Comparison of ENCODE assay signal across 8 cellular contexts in genomic region chr11:107689317-107690202, GRCh38. TPM values are rescaled to one million over a fixed set of nuclear protein-coding genes. Genes with fewer than 3 reads are reported as not detected.
DNase-seq lines count a peak whose midpoint lies in the region; ATAC-seq, FAIRE-seq and TF ChIP-seq lines count a peak whose summit lies in the region.

No MANE protein-coding gene starts in this region.

- no peak overlapping the region for H3K9ac ChIP-seq in parathyroid adenoma

- H3K4me1 ChIP-seq in foreskin keratinocyte (no peaks in the 10 kb centered on the region), parathyroid adenoma (no peaks in the 10 kb centered on the region)

- H3K9me3 ChIP-seq in parathyroid adenoma (ENCODE audit: control insufficient read depth, low read length) = no peaks in the 10 kb centered on the region

- H3K4me2 ChIP-seq in parathyroid adenoma (ENCODE audit: low read length) = no peak overlapping the region

- FAIRE-seq in urothelium cell line (lab: Jason Lieb, UNC) = no peak

- DNase-seq in CD1c-positive myeloid dendritic cell (ENCODE audit: extremely low spot score) (peak; percentile 68), GM20000 (ENCODE audit: low spot score) (peak; percentile 54), LHCN-M2 (ENCODE audit: low read depth) (peak; percentile 63), RWPE1 (ENCODE audit: low spot score) (peak; percentile 64), foreskin keratinocyte (no peak), urothelium cell line (ENCODE audit: low spot score) (peak; percentile 63)

- POLR2A ChIA-PET in RWPE1 (lab: Yijun Ruan, JAX; ENCODE audit: low non-redundant PET) = no interaction called here

- H3K27me3 ChIP-seq in foreskin keratinocyte = peaks cover 12% of the 10 kb centered on the region
- no peaks in the 10 kb centered on the region for H3K27me3 ChIP-seq in parathyroid adenoma (ENCODE audit: control insufficient read depth, insufficient read depth, low read length)

- H3K4me3 Mint-ChIP-seq in activated T-helper 17 cell treated with anti-CD3 and anti-CD28 coated beads, Interleukin-2, amount 50 U/mL, for 72 hours = no peak overlapping the region

- no peaks in the 10 kb centered on the region for H3K79me2 ChIP-seq in parathyroid adenoma

- peak; percentile 14 for TF ChIP-seq CTCF in GM20000 (IDR thresholded peaks at IDR 0.05; ENCODE audit: extremely low read depth, missing control alignments)
- TF ChIP-seq CTCF in RWPE1 (conservative IDR thresholded peaks at IDR 0.05; ENCODE audit: low read depth) = peak; percentile 69
- peak; percentile 84 for TF ChIP-seq CTCF in foreskin keratinocyte (conservative IDR thresholded peaks at IDR 0.05)
- TF ChIP-seq CTCF in parathyroid adenoma (IDR thresholded peaks at IDR 0.05) = peak; percentile 47

- no peak overlapping the region for H2AFZ ChIP-seq in parathyroid adenoma

- no peaks in the 10 kb centered on the region for H3K36me3 Mint-ChIP-seq in activated T-helper 17 cell treated with anti-CD3 and anti-CD28 coated beads, Interleukin-2, amount 50 U/mL, for 72 hours (ENCODE audit: low read depth)

- no peaks in the 10 kb centered on the region for H3K36me3 ChIP-seq in parathyroid adenoma (ENCODE audit: control insufficient read depth, insufficient read depth, low read length)

- CTCF ChIA-PET in RWPE1 (lab: Yijun Ruan, JAX) = interaction anchor here (0.5 to 2.6 kb wide), 17 partner anchors 9 to 144 kb away, joined by 3 to 19 read pairs (median 4); no protein-coding TSS in a partner anchor

- no peaks in the 10 kb centered on the region for H3K9me3 Mint-ChIP-seq in activated T-helper 17 cell treated with anti-CD3 and anti-CD28 coated beads, Interleukin-2, amount 50 U/mL, for 72 hours

- no peaks in the 10 kb centered on the region for H3K4me1 Mint-ChIP-seq in activated T-helper 17 cell treated with anti-CD3 and anti-CD28 coated beads, Interleukin-2, amount 50 U/mL, for 72 hours

- no peak overlapping the region for H3K4me3 ChIP-seq in parathyroid adenoma (ENCODE audit: low read depth, low read length)

- no peak overlapping the region for H3K27ac Mint-ChIP-seq in activated T-helper 17 cell treated with anti-CD3 and anti-CD28 coated beads, Interleukin-2, amount 50 U/mL, for 72 hours

- peaks cover 16% of the 10 kb centered on the region for H3K27me3 Mint-ChIP-seq in activated T-helper 17 cell treated with anti-CD3 and anti-CD28 coated beads, Interleukin-2, amount 50 U/mL, for 72 hours

- no peak overlapping the region for H3K27ac ChIP-seq in RWPE1
- H3K27ac ChIP-seq in foreskin keratinocyte = no peak overlapping the region
- H3K27ac ChIP-seq in parathyroid adenoma = no peak overlapping the region

- ATAC-seq in activated T-helper 17 cell treated with anti-CD3 and anti-CD28 coated beads, Interleukin-2, amount 50 U/mL, for 72 hours (replicated peaks) = peak; percentile 67
- ATAC-seq in foreskin keratinocyte = peak; percentile 81

RNA-seq across cellular contexts. Expression of gene SLN, which starts 22.3 kb away (rescaled TPM):
- total RNA-seq in LHCN-M2 (2014; rRNA removed) (not detected in 2 replicates), foreskin keratinocyte (not detected in 2 replicates)
- not detected for polyA plus RNA-seq in LHCN-M2 (2012)
- not detected for total RNA-seq in activated T-helper 17 cell treated with anti-CD3 and anti-CD28 coated beads, Interleukin-2, amount 50 U/mL, for 72 hours
- not detected in 2 replicates for polyA plus RNA-seq in foreskin keratinocyte

Comparison
In these comparisons a context has a peak if more than half of its experiments do, and no peak if none do; other contexts are left out.
1. DNase-seq: peak in CD1c-positive myeloid dendritic cell (single experiment), GM20000 (single experiment), LHCN-M2 (single experiment), RWPE1 (single experiment) and urothelium cell line (single experiment); none in foreskin keratinocyte (0 of 2).
2. CTCF ChIP-seq: peak in every context shown above with its lines; median percentile 84 in foreskin keratinocyte; 69 in RWPE1; 47 in parathyroid adenoma; 14 in GM20000.